Comparison of ENCODE assay signal across 1 cellular context in genomic region chr3:15332405-15333098, GRCh38.
TF ChIP-seq lines count a peak whose summit lies in the region.

Gene SH3BP5, minus strand, starts transcription at chr3:15332586. Its CDS starts 178 bp downstream, at chr3:15332408.

TF ChIP-seq in HEK293, 187 proteins besides CTCF, POLR2A, EP300 and RAD21 (continued from another document and continues in another):
- TF ChIP-seq ZFHX2 (tag by site-specific recombination; conservative IDR thresholded peaks at IDR 0.05) (peak; percentile 97), ZNF561 (tag by site-specific recombination; IDR thresholded peaks at IDR 0.05; ENCODE audit: borderline replicate concordance) (peak; percentile 82; the same call in 1 of the 2 replicates), GLI2 (tag by site-specific recombination; IDR thresholded peaks at IDR 0.05; ENCODE audit: borderline replicate concordance, low read depth) (no peak), KLF1 (tag by site-specific recombination; IDR thresholded peaks at IDR 0.05) (peak; percentile 41; the same call in 1 of the 2 replicates), ZXDB (tag by site-specific recombination; IDR thresholded peaks at IDR 0.05) (no peak; the same call in 1 of the 2 replicates), ZBTB20 (tag by site-specific recombination; IDR thresholded peaks at IDR 0.05) (peak; percentile 83), TCF7L2 (IDR thresholded peaks at IDR 0.05; ENCODE audit: borderline replicate concordance, low read depth, low read length) (no peak), ZNF48 (tag by site-specific recombination; IDR thresholded peaks at IDR 0.05) (no peak), ZNF660 (tag by site-specific recombination; IDR thresholded peaks at IDR 0.05) (peak; percentile 87), PRDM10 (tag by site-specific recombination; IDR thresholded peaks at IDR 0.05) (peak; percentile 28; the same call in 1 of the 2 replicates), ZNF266 (tag by site-specific recombination; IDR thresholded peaks at IDR 0.05; ENCODE audit: low read depth) (no peak), ZNF549 (tag by site-specific recombination; IDR thresholded peaks at IDR 0.05) (0 out of 2 replicates have a peak, but pooled peaks have one; percentile 36), ZBTB8A (tag by site-specific recombination; IDR thresholded peaks at IDR 0.05) (peak; percentile 77), ZBTB26 (tag by site-specific recombination; optimal IDR thresholded peaks at IDR 0.05) (peak; percentile 47), PATZ1 (tag by site-specific recombination; IDR thresholded peaks at IDR 0.05) (peak; percentile 81), PRDM2 (tag by site-specific recombination; IDR thresholded peaks at IDR 0.05; ENCODE audit: borderline replicate concordance) (no peak), EGR2 (tag by site-specific recombination; IDR thresholded peaks at IDR 0.05; ENCODE audit: low read depth) (peak; percentile 96), SP7 (tag by site-specific recombination; IDR thresholded peaks at IDR 0.05) (0 out of 2 replicates have a peak, but pooled peaks have one; percentile 36), ZNF560 (tag by site-specific recombination; IDR thresholded peaks at IDR 0.05; ENCODE audit: borderline replicate concordance) (no peak), ZBTB44 (tag by site-specific recombination; IDR thresholded peaks at IDR 0.05) (0 out of 2 replicates have a peak, but pooled peaks have one; percentile 40), ZNF350 (tag by site-specific recombination; IDR thresholded peaks at IDR 0.05) (no peak), ZNF398 (tag by site-specific recombination; IDR thresholded peaks at IDR 0.05) (peak; percentile 82), ZNF792 (tag by site-specific recombination; IDR thresholded peaks at IDR 0.05) (no peak), ZNF501 (tag by site-specific recombination; IDR thresholded peaks at IDR 0.05) (no peak), ZFP69B (tag by site-specific recombination; IDR thresholded peaks at IDR 0.05) (peak; percentile 14; the same call in 1 of the 2 replicates), ZNF610 (tag by site-specific recombination; IDR thresholded peaks at IDR 0.05; ENCODE audit: borderline replicate concordance) (no peak), ZNF629 (tag by site-specific recombination; IDR thresholded peaks at IDR 0.05) (peak; percentile 28), ZBTB6 (tag by site-specific recombination; IDR thresholded peaks at IDR 0.05) (peak; percentile 25; the same call in 1 of the 2 replicates), ZNF785 (tag by site-specific recombination; IDR thresholded peaks at IDR 0.05) (no peak), ZNF16 (tag by site-specific recombination; IDR thresholded peaks at IDR 0.05; ENCODE audit: low read depth) (no peak), ZSCAN30 (tag by site-specific recombination; IDR thresholded peaks at IDR 0.05) (peak; percentile 77; the same call in 1 of the 2 replicates), SCRT2 (tag by site-specific recombination; IDR thresholded peaks at IDR 0.05) (no peak), REST (tag by site-specific recombination; IDR thresholded peaks at IDR 0.05) (no peak), ZNF114 (tag by site-specific recombination; IDR thresholded peaks at IDR 0.05) (no peak), ZNF19 (tag by site-specific recombination; IDR thresholded peaks at IDR 0.05; ENCODE audit: low read depth) (no peak), ZNF600 (tag by site-specific recombination; IDR thresholded peaks at IDR 0.05) (peak; percentile 71), IKZF3 (tag by site-specific recombination; IDR thresholded peaks at IDR 0.05) (peak; percentile 80), ZNF555 (tag by site-specific recombination; conservative IDR thresholded peaks at IDR 0.05) (no peak)
